In the genomic region with DNA sequence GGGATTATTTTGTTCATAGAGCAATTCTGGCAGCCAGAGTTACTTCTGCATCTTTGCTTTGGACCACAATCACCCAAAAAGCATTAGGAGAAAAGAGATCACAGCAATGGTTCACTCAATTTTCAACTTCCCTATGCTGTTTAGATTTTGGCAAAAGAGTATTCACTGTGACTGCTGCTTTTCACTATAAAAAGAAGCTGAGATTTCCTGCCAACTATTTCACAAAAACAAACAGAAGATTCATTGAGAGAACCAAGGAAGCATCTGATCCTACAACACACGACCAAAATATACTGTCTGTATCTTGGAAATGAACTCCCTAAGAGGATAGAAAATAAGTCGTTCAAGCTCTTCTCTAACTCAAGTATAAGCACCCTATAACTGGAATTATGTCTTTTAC, we compare ENCODE assay signal across 21 cellular contexts.
DNase-seq lines count a peak whose midpoint lies in the region.
"Had no signal": no experiment of that assay in that cellular context is flagged by ENCODE, and none has a peak within 500 bp of the region (broad histone marks: within the 10 kb centered on the region; RNA-seq: fewer than 3 reads in every experiment).

No MANE protein-coding gene starts in this region.

- H3K79me2 ChIP-seq in GM23248 (ENCODE audit: insufficient read depth), result no peaks in the 10 kb centered on the region

- no peaks in the 10 kb centered on the region for H3K4me1 ChIP-seq in GM23248 (ENCODE audit: insufficient read depth)
- H3K4me1 ChIP-seq: SJSA1 had no signal

- no peaks in the 10 kb centered on the region for H3F3A ChIP-seq in GM23248 (ENCODE audit: insufficient read depth)

- DNase-seq in Ammon's horn (ENCODE audit: low spot score) (peak; percentile 70), caudate nucleus (lab: John Stamatoyannopoulos, UW) (peak in 2 of 61 donors; percentile 17 to 27), putamen (ENCODE audit: low spot score) (peak; percentile 73), NCI-H524 treated with DMSO at 0.1 percent for 48 hours (lab: John Stamatoyannopoulos, UW) (no peak), occipital lobe (lab: John Stamatoyannopoulos, UW) (no peak), NCI-H128 (lab: John Stamatoyannopoulos, UW; ENCODE audit: unreplicated experiment) (no peak), GM23248 (no peak)
- DNase-seq: ACHN, DMS153, DND-41, H7, NCI-H1092, NCI-H1436 treated with DMSO at 0.1 percent for 48 hours, NCI-H1930, NCI-H2107, NCI-H69, Right ventricle myocardium superior, RPMI8226 had no signal

- peak overlapping the region; percentile 86 for H3K27ac ChIP-seq in caudate nucleus (ENCODE audit: low read depth, low read length)
- peak overlapping the region; percentile 55 for H3K27ac ChIP-seq in layer of hippocampus (ENCODE audit: low read depth, low read length)
- no peak overlapping the region for H3K27ac ChIP-seq in GM23248
- H3K27ac ChIP-seq: 22Rv1, SJSA1 had no signal

- in situ Hi-C loops in GM23248 (cut with MboI), result no loop called here

- H3K9ac ChIP-seq in GM23248, result no peak overlapping the region

- no peaks in the 10 kb centered on the region for H3K9me3 ChIP-seq in GM23248 (ENCODE audit: low read depth)
- H3K9me3 ChIP-seq: SJSA1 had no signal

- no peaks in the 10 kb centered on the region for H3K27me3 ChIP-seq in layer of hippocampus (ENCODE audit: control insufficient read depth, insufficient read depth, low read length)
- H3K27me3 ChIP-seq in GM23248 (replicated peaks; ENCODE audit: insufficient read depth), result no peaks in the 10 kb centered on the region
- H3K27me3 ChIP-seq: SJSA1 had no signal

- no peak overlapping the region for H2AFZ ChIP-seq in GM23248

- no peaks in the 10 kb centered on the region for H3K9me2 ChIP-seq in GM23248 (ENCODE audit: insufficient read depth)

- whole genome bisulfite sequencing in GM23248 (ENCODE audit: low coverage in 1 of 2, low lambda C conversion rate in 2 of 2, missing lambda C conversion rate in 2 of 2), 2 experiments, result 0 to 1% methylated on average over 2 of the region's 2 CpGs

- no peak overlapping the region for H3K4me2 ChIP-seq in GM23248 (ENCODE audit: unreplicated experiment)

- no peaks in the 10 kb centered on the region for H3K36me3 ChIP-seq in GM23248 (ENCODE audit: low read depth)
- H3K36me3 ChIP-seq: SJSA1 had no signal

- H4K20me1 ChIP-seq in GM23248 (ENCODE audit: insufficient read depth), result no peaks in the 10 kb centered on the region

- no peak overlapping the region for H3K4me3 ChIP-seq in GM23248
- H3K4me3 ChIP-seq: SJSA1 had no signal

Comparison
In these comparisons a context has a peak if more than half of its experiments do, and no peak if none do; other contexts are left out.
1. DNase-seq: peak in Ammon's horn (single experiment) and putamen (single experiment); none in NCI-H524 treated with DMSO at 0.1 percent for 48 hours (single experiment), occipital lobe (single experiment), NCI-H128 (single experiment) and GM23248 (single experiment).